In genomic region chr7:3916146-3916545, GRCh38 we compare ENCODE assay signal across 14 cellular contexts.
DNase-seq lines count a peak whose midpoint lies in the region; ATAC-seq and TF ChIP-seq lines count a peak whose summit lies in the region.
"Had no signal": no experiment of that assay in that cellular context is flagged by ENCODE, and none has a peak within 500 bp of the region (broad histone marks: within the 10 kb centered on the region; RNA-seq: fewer than 3 reads in every experiment).

No MANE protein-coding gene starts in this region.

- peaks cover 16% of the 10 kb centered on the region for H3K4me1 ChIP-seq in mesenchymal stem cell (ENCODE audit: control insufficient read depth, insufficient read depth, low read depth, low read length)
- no peaks in the 10 kb centered on the region for H3K4me1 ChIP-seq in right cardiac atrium (ENCODE audit: control insufficient read depth, insufficient read depth, low read length)
- H3K4me1 ChIP-seq in SK-N-SH (ENCODE audit: control insufficient read depth in 1 of 2, insufficient read depth in 2 of 2, low read depth in 1 of 2, low read length in 1 of 2) = no peaks in the 10 kb centered on the region
- H3K4me1 ChIP-seq: heart left ventricle, suprapubic skin had no signal

- H2AK5ac ChIP-seq in mesenchymal stem cell (ENCODE audit: low read length, severe bottlenecking) = no peak overlapping the region

- peak overlapping the region; percentile 87 for H2BK15ac ChIP-seq in mesenchymal stem cell (ENCODE audit: low read depth, poor library complexity, severe bottlenecking)

- no peak for ATAC-seq in right cardiac atrium
- ATAC-seq: heart left ventricle had no signal

- no peak overlapping the region for H2AFZ ChIP-seq in mesenchymal stem cell (ENCODE audit: low read depth, low read length)
- no peak overlapping the region for H2AFZ ChIP-seq in SK-N-SH (ENCODE audit: low read depth)

- DNase-seq in Calu3 (peak; percentile 19), MV-4-11 (lab: John Stamatoyannopoulos, UW) (peak; percentile 56), brain pericyte (ENCODE audit: low read depth, low spot score) (peak; percentile 22), mesenchymal stem cell (peak; percentile 79), right cardiac atrium (no peak), NCI-H510A treated with DMSO at 0.1 percent for 48 hours (lab: John Stamatoyannopoulos, UW) (no peak), HPDE6-E6E7 (ENCODE audit: extremely low spot score) (no peak), SK-N-SH (no peak)
- DNase-seq: activated CD8-positive, alpha-beta T cell treated with anti-CD3 and anti-CD28 coated beads for 36 hours; central memory CD4-positive, alpha-beta T cell; EL; heart left ventricle; NCI-H2029 treated with DMSO at 0.1 percent for 48 hours had no signal

- H3K27ac ChIP-seq in mesenchymal stem cell (ENCODE audit: low read length, poor library complexity, severe bottlenecking) = no peak overlapping the region
- H3K27ac ChIP-seq in right cardiac atrium (ENCODE audit: low read length) = no peak overlapping the region
- no peak overlapping the region for H3K27ac ChIP-seq in SK-N-SH (ENCODE audit: low read depth in 2 of 2, low read length in 1 of 2)
- H3K27ac ChIP-seq: heart left ventricle, suprapubic skin had no signal

- H3K27me3 ChIP-seq in mesenchymal stem cell (ENCODE audit: control insufficient read depth in 1 of 2, insufficient read depth in 1 of 2, low read length in 2 of 2) = no peaks in the 10 kb centered on the region
- no peaks in the 10 kb centered on the region for H3K27me3 ChIP-seq in right cardiac atrium (ENCODE audit: control insufficient read depth, insufficient read depth)
- no peaks in the 10 kb centered on the region for H3K27me3 ChIP-seq in SK-N-SH (ENCODE audit: insufficient read depth)
- H3K27me3 ChIP-seq: heart left ventricle had no signal

- H4K8ac ChIP-seq in mesenchymal stem cell (ENCODE audit: low read length) = no peak overlapping the region

- H3K27me3 Mint-ChIP-seq in Calu3 (ENCODE audit: unreplicated experiment) = no peaks in the 10 kb centered on the region

- H2BK12ac ChIP-seq in mesenchymal stem cell (ENCODE audit: low read length in 2 of 2) = no peak overlapping the region

- CTCF ChIA-PET in Calu3 (lab: Charles Lee) (interaction anchor here (0.5 kb wide), 1 partner anchor 24 kb away, joined by 4 read pairs; no protein-coding TSS in a partner anchor), SK-N-SH (lab: Yijun Ruan, JAX) (no interaction called here)

- H3K36me3 ChIP-seq in mesenchymal stem cell (ENCODE audit: control insufficient read depth in 1 of 2, insufficient read depth in 2 of 2, low read depth in 1 of 2, low read length in 2 of 2) (peaks cover 0 to 2% of the 10 kb centered on the region in 2 experiments), SK-N-SH (replicated peaks in 1 of 2; ENCODE audit: control insufficient read depth in 1 of 2, insufficient read depth in 2 of 2, low read length in 1 of 2) (no peaks in the 10 kb centered on the region)
- H3K36me3 ChIP-seq: heart left ventricle, suprapubic skin had no signal

- H3K4ac ChIP-seq in mesenchymal stem cell (ENCODE audit: low read depth in 1 of 2, low read length in 2 of 2) = no peak overlapping the region

- no peak overlapping the region for H4K91ac ChIP-seq in mesenchymal stem cell (ENCODE audit: low read length)

- no peak overlapping the region for H3K4me3 ChIP-seq in mesenchymal stem cell (ENCODE audit: insufficient read depth in 1 of 2, low read depth in 1 of 2, low read length in 2 of 2)
- H3K4me3 ChIP-seq in right cardiac atrium (ENCODE audit: low read length) = no peak overlapping the region
- H3K4me3 ChIP-seq in SK-N-SH (ENCODE audit: low read depth in 2 of 2, low read length in 1 of 2) = no peak overlapping the region
- H3K4me3 ChIP-seq: heart left ventricle, suprapubic skin had no signal

- no peaks in the 10 kb centered on the region for H3K36me3 Mint-ChIP-seq in Calu3 (ENCODE audit: insufficient read depth, unreplicated experiment)

- no peak overlapping the region for H3K4me2 ChIP-seq in mesenchymal stem cell (ENCODE audit: low read length, poor library complexity, severe bottlenecking)
- no peak overlapping the region for H3K4me2 ChIP-seq in SK-N-SH

- no peak overlapping the region for H3K18ac ChIP-seq in mesenchymal stem cell (ENCODE audit: low read depth in 1 of 2, low read length in 2 of 2)

- no peak overlapping the region for H3K4me3 Mint-ChIP-seq in Calu3 (ENCODE audit: low read depth, unreplicated experiment)
- H3K4me3 Mint-ChIP-seq: activated CD8-positive, alpha-beta T cell treated with anti-CD3 and anti-CD28 coated beads for 36 hours had no signal

- peak overlapping the region; percentile 19 for H3K27ac Mint-ChIP-seq in Calu3 (ENCODE audit: unreplicated experiment)
- H3K27ac Mint-ChIP-seq: activated CD8-positive, alpha-beta T cell treated with anti-CD3 and anti-CD28 coated beads for 36 hours had no signal

- intact Hi-C loops in Calu3 (cut with micrococcal nuclease; ENCODE audit: unreplicated experiment) = no loop called here
- intact Hi-C loops in right cardiac atrium (cut with DNase I) = no loop called here

- H3K4me1 Mint-ChIP-seq in Calu3 (ENCODE audit: low read depth, unreplicated experiment) = peaks cover 49% of the 10 kb centered on the region

- no peaks in the 10 kb centered on the region for H4K20me1 ChIP-seq in SK-N-SH (ENCODE audit: insufficient read depth)

- POLR2A ChIA-PET in SK-N-SH (lab: Yijun Ruan, JAX) = no interaction called here

- H3K9ac ChIP-seq in mesenchymal stem cell (ENCODE audit: low read length) (no peak overlapping the region), SK-N-SH (no peak overlapping the region)

- no peak overlapping the region for H2BK5ac ChIP-seq in mesenchymal stem cell (ENCODE audit: low read depth, low read length, poor library complexity, severe bottlenecking)

- H3K9me2 ChIP-seq in SK-N-SH = no peaks in the 10 kb centered on the region

- TF ChIP-seq EP300 in SK-N-SH (IDR thresholded peaks at IDR 0.05; ENCODE audit: borderline replicate concordance in 1 of 2, low read depth in 1 of 2, low read length in 1 of 2) = no peak

- no peak overlapping the region for H2BK120ac ChIP-seq in mesenchymal stem cell (ENCODE audit: low read depth, low read length)

- no peak for TF ChIP-seq RAD21 in SK-N-SH (IDR thresholded peaks at IDR 0.05; ENCODE audit: low read length)

- H3K9me3 Mint-ChIP-seq in Calu3 (ENCODE audit: low read depth, unreplicated experiment) = no peaks in the 10 kb centered on the region

- H3K9me3 ChIP-seq in mesenchymal stem cell (ENCODE audit: control insufficient read depth, low read length) = no peaks in the 10 kb centered on the region
- H3K9me3 ChIP-seq in right cardiac atrium (ENCODE audit: control insufficient read depth, low read length) = no peaks in the 10 kb centered on the region
- no peaks in the 10 kb centered on the region for H3K9me3 ChIP-seq in SK-N-SH
- H3K9me3 ChIP-seq: heart left ventricle, suprapubic skin had no signal

- H3K14ac ChIP-seq in mesenchymal stem cell (ENCODE audit: low read length in 2 of 2) = no peak overlapping the region

- no peaks in the 10 kb centered on the region for H3K79me1 ChIP-seq in mesenchymal stem cell (replicated peaks; ENCODE audit: low read length, poor library complexity, severe bottlenecking)

- no peak overlapping the region for H3K23ac ChIP-seq in mesenchymal stem cell (ENCODE audit: low read length in 2 of 2)

- TF ChIP-seq CTCF in Calu3 (IDR thresholded peaks at IDR 0.05; ENCODE audit: unreplicated experiment) (no peak), SK-N-SH (IDR thresholded peaks at IDR 0.05) (no peak)

- no peaks in the 10 kb centered on the region for H3F3A ChIP-seq in SK-N-SH (replicated peaks; ENCODE audit: insufficient read depth)

- no peaks in the 10 kb centered on the region for H3K79me2 ChIP-seq in SK-N-SH (ENCODE audit: insufficient read depth)

- 11% methylated on average over 1 of the region's 1 CpG for WGBS in mesenchymal stem cell
- WGBS in right cardiac atrium = 32% methylated on average over 1 of the region's 1 CpG
- 19% methylated on average over 1 of the region's 1 CpG for WGBS in SK-N-SH (ENCODE audit: low lambda C conversion rate)

- no TSS peak for BruUV-seq in Calu3 (replicated peaks; lab: Mats Ljungman, UMichigan)

TF ChIP-seq in SK-N-SH, 30 proteins besides CTCF, POLR2A, EP300 and RAD21:
- TF ChIP-seq YY1 (IDR thresholded peaks at IDR 0.05; ENCODE audit: low read depth) = no peak
- TF ChIP-seq TAF1 (IDR thresholded peaks at IDR 0.05; ENCODE audit: borderline replicate concordance, low read depth, low read length) = no peak
- TF ChIP-seq TCF12 (IDR thresholded peaks at IDR 0.05) = no peak
- no peak for TF ChIP-seq MXI1 (IDR thresholded peaks at IDR 0.05; ENCODE audit: low read depth, low read length)
- no peak for TF ChIP-seq GABPA (IDR thresholded peaks at IDR 0.05; ENCODE audit: low read depth)

Comparison
In these comparisons a context has a peak if more than half of its experiments do, and no peak if none do; other contexts are left out.
1. DNase-seq: peak in Calu3 (single experiment), MV-4-11 (single experiment), brain pericyte (single experiment) and mesenchymal stem cell (single experiment); none in right cardiac atrium (0 of 3), NCI-H510A treated with DMSO at 0.1 percent for 48 hours (single experiment), HPDE6-E6E7 (single experiment) and SK-N-SH (single experiment).